ENCODE assay signal across 9 cellular contexts in genomic region chr2:88628569-88628939, GRCh38. TPM values are rescaled to one million over a fixed set of nuclear protein-coding genes. Genes with fewer than 3 reads are reported as not detected.
DNase-seq lines count a peak whose midpoint lies in the region; ATAC-seq, FAIRE-seq and TF ChIP-seq lines count a peak whose summit lies in the region.
"Had no signal": no experiment of that assay in that cellular context is flagged by ENCODE, and none has a peak within 500 bp of the region (broad histone marks: within the 10 kb centered on the region; RNA-seq: fewer than 3 reads in every experiment).

No MANE protein-coding gene starts in this region.

- WGBS in esophagus, 2 donors = 83 to 87% methylated on average over 8 of the region's 8 CpGs
- WGBS in pancreas, 2 donors = 59 to 73% methylated on average over 8 of the region's 8 CpGs

- no peak for FAIRE-seq in pancreas (lab: Jason Lieb, UNC)

- H3K9me3 ChIP-seq in BLaER1 treated with 17β-estradiol and CSF1 and Interleukin-3, amounts not matched to agents 10 nM and 100 nM (replicated peaks in 1 of 11) = no peaks in the 10 kb centered on the region
- no peaks in the 10 kb centered on the region for H3K9me3 ChIP-seq in esophagus (ENCODE audit: control insufficient read depth in 2 of 2, insufficient read depth in 1 of 2, low read depth in 1 of 2, low read length in 1 of 2)
- no peaks in the 10 kb centered on the region for H3K9me3 ChIP-seq in pancreas

- H4K20me1 ChIP-seq in BLaER1 treated with 17β-estradiol and CSF1 and Interleukin-3, amounts not matched to agents 10 nM and 100 nM = peaks cover 3 to 28% (median 14%) of the 10 kb centered on the region in 11 experiments; a peak in 15 of 22 replicates

- no peak for TF ChIP-seq POLR2A in NB4 (IDR thresholded peaks at IDR 0.05; ENCODE audit: extremely low read depth, insufficient read length)

- H3K4me1 ChIP-seq in BLaER1 treated with 17β-estradiol and CSF1 and Interleukin-3, amounts not matched to agents 10 nM and 100 nM = peaks cover 31 to 42% (median 39%) of the 10 kb centered on the region in 10 experiments
- H3K4me1 ChIP-seq in esophagus (ENCODE audit: control insufficient read depth in 2 of 2, insufficient read depth in 2 of 2, low read length in 1 of 2) = peaks cover 0 to 6% of the 10 kb centered on the region in 2 donors
- H3K4me1 ChIP-seq in pancreas = peaks cover 0 to 22% (median 4%) of the 10 kb centered on the region in 3 donors

- H3K27me3 ChIP-seq in BLaER1 treated with 17β-estradiol and CSF1 and Interleukin-3, amounts not matched to agents 10 nM and 100 nM = no peaks in the 10 kb centered on the region
- no peaks in the 10 kb centered on the region for H3K27me3 ChIP-seq in esophagus (ENCODE audit: control insufficient read depth in 1 of 2, insufficient read depth in 2 of 2, low read length in 2 of 2)
- no peaks in the 10 kb centered on the region for H3K27me3 ChIP-seq in pancreas

- H3K27ac ChIP-seq in BLaER1 treated with 17β-estradiol and CSF1 and Interleukin-3, amounts not matched to agents 10 nM and 100 nM = peak overlapping the region; percentile 80 to 96 (median 89)
- H3K27ac ChIP-seq in esophagus (ENCODE audit: low read depth in 2 of 2, low read length in 1 of 2) (peak overlapping the region; percentile 98 to 99), pancreas (peak overlapping the region; percentile 89 to 100 (median 96))

- intact Hi-C loops in pancreas (cut with DNase I) = no loop called here

- peak overlapping the region; percentile 77 to 93 (median 89) for H3K9ac ChIP-seq in BLaER1 treated with 17β-estradiol and CSF1 and Interleukin-3, amounts not matched to agents 10 nM and 100 nM

- peak overlapping the region; percentile 55 to 100 (median 87) for H3K4me3 ChIP-seq in BLaER1 treated with 17β-estradiol and CSF1 and Interleukin-3, amounts not matched to agents 10 nM and 100 nM
- peak overlapping the region; percentile 89 for H3K4me3 ChIP-seq in NB4 (ENCODE audit: low read depth, low read length)
- peak overlapping the region; percentile 58 to 65 for H3K4me3 ChIP-seq in esophagus (ENCODE audit: low read depth in 1 of 2, low read length in 2 of 2)
- H3K4me3 ChIP-seq in pancreas = peak overlapping the region in 3 of 4 donors; percentile 29 to 51 (median 45)

- DNase-seq in NB4 (ENCODE audit: low read depth) = no peak
- peak in 3 of 6 donors; percentile 34 to 46 (median 36) for DNase-seq in pancreas
- no peak for DNase-seq in activated CD4-positive, alpha-beta T cell treated with anti-CD3 and anti-CD28 coated beads, Interleukin-2, amount 50 U/mL, for 4 hours
- no peak for DNase-seq in NCI-H146 (lab: John Stamatoyannopoulos, UW)
- DNase-seq in activated T-cell treated with anti-CD3 and anti-CD28 coated beads, Interleukin-2, amount 50 U/mL, for 1 hour = no peak
- DNase-seq: hippocampal formation had no signal

- H3K4me2 ChIP-seq in BLaER1 treated with 17β-estradiol and CSF1 and Interleukin-3, amounts not matched to agents 10 nM and 100 nM = peak overlapping the region; percentile 82 to 95 (median 88)

- TF ChIP-seq CTCF in NB4 (IDR thresholded peaks at IDR 0.05; ENCODE audit: low read depth, low read length) = no peak
- TF ChIP-seq CTCF in pancreas (IDR thresholded peaks at IDR 0.05) = no peak

- H3K36me3 ChIP-seq in BLaER1 treated with 17β-estradiol and CSF1 and Interleukin-3, amounts not matched to agents 10 nM and 100 nM = no peaks in the 10 kb centered on the region
- H3K36me3 ChIP-seq in esophagus (ENCODE audit: control insufficient read depth in 2 of 2, insufficient read depth in 2 of 2, low read length in 1 of 2) = no peaks in the 10 kb centered on the region
- H3K36me3 ChIP-seq in pancreas = no peaks in the 10 kb centered on the region

- ATAC-seq in pancreas (no peak), HG02973 (IDR thresholded peaks at IDR 0.05; ENCODE audit: unreplicated experiment) (no peak)

RNA-seq across cellular contexts. Expression of gene EIF2AK3, which starts 1.3 kb away (rescaled TPM):
- polyA plus RNA-seq in esophagus = 1 to 10 TPM; 2.5 to 5.7 TPM
- 10 to 100 TPM; 22.9 to 58.4 (median 29.3) TPM for total RNA-seq in pancreas
- polyA plus RNA-seq in pancreas = 10 to 100 TPM in 1 of 2 donors, 1 to 10 TPM in 1; 6.2 to 21.6 TPM
